ENCODE assay signal across 10 cellular contexts in genomic region chr3:131025500-131025899, GRCh38. TPM values are rescaled to one million over a fixed set of nuclear protein-coding genes. Genes with fewer than 3 reads are reported as not detected.
DNase-seq lines count a peak whose midpoint lies in the region; ATAC-seq and TF ChIP-seq lines count a peak whose summit lies in the region.
"Had no signal": no experiment of that assay in that cellular context is flagged by ENCODE, and none has a peak within 500 bp of the region (broad histone marks: within the 10 kb centered on the region; RNA-seq: fewer than 3 reads in every experiment).

No MANE protein-coding gene starts in this region.

- no peak overlapping the region for H2AFZ ChIP-seq in KMS-11 (ENCODE audit: low read depth)

- H3K4me2 ChIP-seq in KMS-11: peak overlapping the region; percentile 61

- H3K27ac ChIP-seq in KMS-11: no peak overlapping the region
- H3K27ac ChIP-seq in colonic mucosa: peak overlapping the region; percentile 90

- H3K9me3 ChIP-seq in colonic mucosa: no peaks in the 10 kb centered on the region

- no peaks in the 10 kb centered on the region for H4K20me1 ChIP-seq in KMS-11 (ENCODE audit: insufficient read depth)

- peaks cover 5% of the 10 kb centered on the region for H3K27me3 Mint-ChIP-seq in nephron progenitor cell (ENCODE audit: low read depth, poor library complexity)

- H3K4me3 ChIP-seq in AG10803 (ENCODE audit: low read length) (peak overlapping the region; percentile 86), KMS-11 (IDR thresholded peaks at IDR 0.05; ENCODE audit: insufficient read depth, low read depth, low read length) (no peak overlapping the region), colonic mucosa (peak overlapping the region; percentile 74)

- H3K9me3 Mint-ChIP-seq in nephron progenitor cell: peaks cover 6% of the 10 kb centered on the region

- H3K27ac Mint-ChIP-seq in nephron progenitor cell: no peak overlapping the region

- H3K27me3 ChIP-seq in KMS-11 (ENCODE audit: insufficient read depth, low read depth): no peaks in the 10 kb centered on the region
- no peaks in the 10 kb centered on the region for H3K27me3 ChIP-seq in colonic mucosa

- peak overlapping the region; percentile 88 for H3K4me3 Mint-ChIP-seq in nephron progenitor cell

- H3K4me1 Mint-ChIP-seq in nephron progenitor cell: peaks cover 29% of the 10 kb centered on the region

- H3K9ac ChIP-seq in KMS-11 (peak overlapping the region; percentile 88; the same call in 1 of the 2 replicates), colonic mucosa (ENCODE audit: low read depth in 2 of 2, low read length in 2 of 2) (peak overlapping the region; percentile 88 to 92)

- no peaks in the 10 kb centered on the region for H3K36me3 ChIP-seq in KMS-11 (ENCODE audit: insufficient read depth)
- H3K36me3 ChIP-seq in colonic mucosa: no peaks in the 10 kb centered on the region

- H3K4me1 ChIP-seq in KMS-11 (ENCODE audit: low read depth, poor library complexity, severe bottlenecking) (peaks cover 11% of the 10 kb centered on the region), colonic mucosa (no peaks in the 10 kb centered on the region)

- no peaks in the 10 kb centered on the region for H3K79me2 ChIP-seq in KMS-11 (ENCODE audit: insufficient read depth, low read depth)

- DNase-seq in AG10803 (ENCODE audit: low read depth) (no peak), colonic mucosa (no peak), nephron progenitor cell (no peak), SKM-1 treated with dmso at 0.1 percent for 144 hours (lab: John Stamatoyannopoulos, UW; ENCODE audit: unreplicated experiment) (no peak), NCI-H187 (lab: John Stamatoyannopoulos, UW) (no peak), globus pallidus (ENCODE audit: low spot score) (no peak)
- DNase-seq: NCI-H2171; stimulated activated CD4-positive, alpha-beta T cell treated with anti-CD3 and anti-CD28 coated beads, Interleukin-2, amount 100 ng/mL, for 24 hours had no signal

- no peak for ATAC-seq in HG03571 (IDR thresholded peaks at IDR 0.05; ENCODE audit: unreplicated experiment)

- H3K36me3 Mint-ChIP-seq in nephron progenitor cell (ENCODE audit: low read depth): peaks cover 40% of the 10 kb centered on the region

- intact Hi-C loops in colonic mucosa (cut with DNase I): loop anchor here (10.0 kb wide), 1 partner anchor 339 kb away; no protein-coding TSS in a partner anchor

- no peak for TF ChIP-seq CTCF in AG10803 (conservative IDR thresholded peaks at IDR 0.05; ENCODE audit: low read length)
- no peak for TF ChIP-seq CTCF in KMS-11 (conservative IDR thresholded peaks at IDR 0.05; ENCODE audit: low read depth, low read length)
- no peak for TF ChIP-seq CTCF in colonic mucosa (IDR thresholded peaks at IDR 0.05)
- no peak for TF ChIP-seq CTCF in nephron progenitor cell (IDR thresholded peaks at IDR 0.05)

RNA-seq across cellular contexts. Expression of gene ASTE1, which starts 1.1 kb away (rescaled TPM):
- total RNA-seq in colonic mucosa: 10 to 100 TPM in 1 of 2 donors, 1 to 10 TPM in 1; 9.3 to 13.0 TPM

RNA-seq across cellular contexts. Expression of gene NEK11, which starts 1.2 kb away (rescaled TPM):
- 1 to 10 TPM; 5.5 to 5.8 TPM for total RNA-seq in colonic mucosa
